ENCODE assay signal across 13 cellular contexts in genomic region chr16:14364386-14365199, GRCh38.
DNase-seq lines count a peak whose midpoint lies in the region; ATAC-seq and TF ChIP-seq lines count a peak whose summit lies in the region.
"Had no signal": no experiment of that assay in that cellular context is flagged by ENCODE, and none has a peak within 500 bp of the region (broad histone marks: within the 10 kb centered on the region; RNA-seq: fewer than 3 reads in every experiment).

No MANE protein-coding gene starts in this region.

- no peaks in the 10 kb centered on the region for H3K36me3 ChIP-seq in naive thymus-derived CD4-positive, alpha-beta T cell (ENCODE audit: control insufficient read depth in 2 of 3, insufficient read depth in 3 of 3, low read length in 3 of 3)
- H3K36me3 ChIP-seq: cardiac muscle cell, sigmoid colon had no signal

- no peak for ATAC-seq in naive thymus-derived CD4-positive, alpha-beta T cell
- no peak for ATAC-seq in activated CD8-positive, alpha-beta memory T cell treated with anti-CD3 and anti-CD28 coated beads, Interleukin-2, amount 10 ng/mL, durations not matched to agents 7 days and 5 days

- peak overlapping the region; percentile 33 for H3K27ac Mint-ChIP-seq in progenitor cell of endocrine pancreas
- H3K27ac Mint-ChIP-seq in naive thymus-derived CD4-positive, alpha-beta T cell = no peak overlapping the region
- H3K27ac Mint-ChIP-seq in activated CD8-positive, alpha-beta memory T cell treated with anti-CD3 and anti-CD28 coated beads, Interleukin-2, amount 10 ng/mL, durations not matched to agents 7 days and 5 days = no peak overlapping the region
- H3K27ac Mint-ChIP-seq: activated CD4-positive, alpha-beta memory T cell treated with anti-CD3 and anti-CD28 coated beads, Interleukin-2, amount 10 ng/mL, durations not matched to agents 7 days and 5 days had no signal

- H3K9me3 ChIP-seq in naive thymus-derived CD4-positive, alpha-beta T cell (ENCODE audit: control insufficient read depth in 2 of 3, low read length in 3 of 3) = no peaks in the 10 kb centered on the region
- H3K9me3 ChIP-seq: sigmoid colon had no signal

- DNase-seq in Daoy (ENCODE audit: low read depth) (peak; percentile 90), NCI-H460 (ENCODE audit: extremely low read depth, low read depth) (peak; percentile 34), fibroblast of gingiva (ENCODE audit: low read depth) (peak; percentile 70), progenitor cell of endocrine pancreas (ENCODE audit: low spot score, unreplicated experiment) (no peak), DMS153 treated with DMSO at 0.1 percent for 48 hours (lab: John Stamatoyannopoulos, UW; ENCODE audit: unreplicated experiment) (no peak), NCI-H2171 (lab: John Stamatoyannopoulos, UW) (no peak)
- DNase-seq in naive thymus-derived CD4-positive, alpha-beta T cell = no peak
- no peak for DNase-seq in activated CD8-positive, alpha-beta memory T cell treated with anti-CD3 and anti-CD28 coated beads, Interleukin-2, amount 10 ng/mL, durations not matched to agents 7 days and 5 days
- DNase-seq: activated CD4-positive, alpha-beta memory T cell treated with anti-CD3 and anti-CD28 coated beads, Interleukin-2, amount 10 ng/mL, durations not matched to agents 7 days and 5 days; H9; hippocampal formation; sigmoid colon had no signal

- peaks cover 7% of the 10 kb centered on the region for H3K27me3 Mint-ChIP-seq in progenitor cell of endocrine pancreas
- H3K27me3 Mint-ChIP-seq in naive thymus-derived CD4-positive, alpha-beta T cell = peaks cover 0 to 4% (median 0%) of the 10 kb centered on the region in 5 donors
- H3K27me3 Mint-ChIP-seq in activated CD8-positive, alpha-beta memory T cell treated with anti-CD3 and anti-CD28 coated beads, Interleukin-2, amount 10 ng/mL, durations not matched to agents 7 days and 5 days = peaks cover 7% of the 10 kb centered on the region
- H3K27me3 Mint-ChIP-seq: activated CD4-positive, alpha-beta memory T cell treated with anti-CD3 and anti-CD28 coated beads, Interleukin-2, amount 10 ng/mL, durations not matched to agents 7 days and 5 days had no signal

- no peak overlapping the region for H3K27ac ChIP-seq in naive thymus-derived CD4-positive, alpha-beta T cell (ENCODE audit: low read depth, low read length)
- H3K27ac ChIP-seq: cardiac muscle cell had no signal

- intact Hi-C loops in naive thymus-derived CD4-positive, alpha-beta T cell (cut with micrococcal nuclease) = no loop called here

- H3K4me1 ChIP-seq in naive thymus-derived CD4-positive, alpha-beta T cell (ENCODE audit: control insufficient read depth in 2 of 2, insufficient read depth in 2 of 2, low read length in 2 of 2) = no peaks in the 10 kb centered on the region

- no peak overlapping the region for H3K4me3 ChIP-seq in naive thymus-derived CD4-positive, alpha-beta T cell (ENCODE audit: low read length)
- H3K4me3 ChIP-seq: cardiac muscle cell, sigmoid colon had no signal

- no peaks in the 10 kb centered on the region for H3K27me3 ChIP-seq in naive thymus-derived CD4-positive, alpha-beta T cell (ENCODE audit: control insufficient read depth in 2 of 2, insufficient read depth in 2 of 2, low read length in 2 of 2)
- H3K27me3 ChIP-seq: cardiac muscle cell, sigmoid colon had no signal

- no peak overlapping the region for H3K4me3 Mint-ChIP-seq in progenitor cell of endocrine pancreas (ENCODE audit: low read depth)
- H3K4me3 Mint-ChIP-seq in naive thymus-derived CD4-positive, alpha-beta T cell = no peak overlapping the region
- H3K4me3 Mint-ChIP-seq in activated CD8-positive, alpha-beta memory T cell treated with anti-CD3 and anti-CD28 coated beads, Interleukin-2, amount 10 ng/mL, durations not matched to agents 7 days and 5 days = no peak overlapping the region
- H3K4me3 Mint-ChIP-seq: activated CD4-positive, alpha-beta memory T cell treated with anti-CD3 and anti-CD28 coated beads, Interleukin-2, amount 10 ng/mL, durations not matched to agents 7 days and 5 days; H9 had no signal

- peaks cover 4% of the 10 kb centered on the region for H3K4me1 Mint-ChIP-seq in progenitor cell of endocrine pancreas (ENCODE audit: low read depth)
- peaks cover 0 to 6% (median 0%) of the 10 kb centered on the region in 7 donors for H3K4me1 Mint-ChIP-seq in naive thymus-derived CD4-positive, alpha-beta T cell
- H3K4me1 Mint-ChIP-seq in activated CD8-positive, alpha-beta memory T cell treated with anti-CD3 and anti-CD28 coated beads, Interleukin-2, amount 10 ng/mL, durations not matched to agents 7 days and 5 days = no peaks in the 10 kb centered on the region
- H3K4me1 Mint-ChIP-seq: activated CD4-positive, alpha-beta memory T cell treated with anti-CD3 and anti-CD28 coated beads, Interleukin-2, amount 10 ng/mL, durations not matched to agents 7 days and 5 days had no signal

- CTCF ChIA-PET in naive thymus-derived CD4-positive, alpha-beta T cell (lab: Charles Lee) = no interaction called here
- CTCF ChIA-PET in activated CD8-positive, alpha-beta memory T cell treated with anti-CD3 and anti-CD28 coated beads, Interleukin-2, amount 10 ng/mL, durations not matched to agents 7 days and 5 days (lab: Charles Lee) = no interaction called here

- H3K9me3 Mint-ChIP-seq in progenitor cell of endocrine pancreas (ENCODE audit: low read depth) = no peaks in the 10 kb centered on the region
- H3K9me3 Mint-ChIP-seq in naive thymus-derived CD4-positive, alpha-beta T cell = peaks cover 0 to 2% (median 0%) of the 10 kb centered on the region in 11 donors
- no peaks in the 10 kb centered on the region for H3K9me3 Mint-ChIP-seq in activated CD8-positive, alpha-beta memory T cell treated with anti-CD3 and anti-CD28 coated beads, Interleukin-2, amount 10 ng/mL, durations not matched to agents 7 days and 5 days (ENCODE audit: low read depth)
- H3K9me3 Mint-ChIP-seq: activated CD4-positive, alpha-beta memory T cell treated with anti-CD3 and anti-CD28 coated beads, Interleukin-2, amount 10 ng/mL, durations not matched to agents 7 days and 5 days; H9 had no signal

- no peak for TF ChIP-seq CTCF in progenitor cell of endocrine pancreas (IDR thresholded peaks at IDR 0.05; ENCODE audit: unreplicated experiment)

- POLR2A ChIA-PET in naive thymus-derived CD4-positive, alpha-beta T cell (lab: Charles Lee) = no interaction called here

- no peaks in the 10 kb centered on the region for H3K36me3 Mint-ChIP-seq in progenitor cell of endocrine pancreas (ENCODE audit: insufficient read depth)
- no peaks in the 10 kb centered on the region for H3K36me3 Mint-ChIP-seq in naive thymus-derived CD4-positive, alpha-beta T cell
- no peaks in the 10 kb centered on the region for H3K36me3 Mint-ChIP-seq in activated CD8-positive, alpha-beta memory T cell treated with anti-CD3 and anti-CD28 coated beads, Interleukin-2, amount 10 ng/mL, durations not matched to agents 7 days and 5 days

Comparison
In these comparisons a context has a peak if more than half of its experiments do, and no peak if none do; other contexts are left out.
1. DNase-seq: peak in Daoy (single experiment), NCI-H460 (single experiment) and fibroblast of gingiva (single experiment); none in progenitor cell of endocrine pancreas (single experiment), DMS153 treated with DMSO at 0.1 percent for 48 hours (single experiment), naive thymus-derived CD4-positive, alpha-beta T cell (0 of 9), NCI-H2171 (single experiment) and activated CD8-positive, alpha-beta memory T cell treated with anti-CD3 and anti-CD28 coated beads, Interleukin-2, amount 10 ng/mL, durations not matched to agents 7 days and 5 days (single experiment).